ENCODE assay signal across 2 cellular contexts in genomic region chr11:67546852-67547251, GRCh38.
A peak's percentile ranks its signal among the peaks of the same experiment; 100 is the strongest.
TF ChIP-seq lines count a peak whose summit lies in the region.

No MANE protein-coding gene starts in this region.

TF ChIP-seq in HEK293, 187 proteins besides CTCF, POLR2A, EP300 and RAD21:
- TF ChIP-seq ZBTB17 (tag by site-specific recombination; IDR thresholded peaks at IDR 0.05): no peak
- no peak for TF ChIP-seq MZF1 (tag by site-specific recombination; IDR thresholded peaks at IDR 0.05; ENCODE audit: borderline replicate concordance)
- TF ChIP-seq ZNF664 (tag by site-specific recombination; IDR thresholded peaks at IDR 0.05): 0 out of 2 replicates have a peak, but pooled peaks have one; percentile 50

TF ChIP-seq in K562, 482 proteins besides CTCF, POLR2A, EP300 and RAD21:
- TF ChIP-seq ATF3 (IDR thresholded peaks at IDR 0.05): peak; percentile 67
- no peak for TF ChIP-seq ATF3 (CRISPR knock-in tag; conservative IDR thresholded peaks at IDR 0.05)
- no peak for TF ChIP-seq ZNF165 (CRISPR knock-in tag; IDR thresholded peaks at IDR 0.05; ENCODE audit: borderline replicate concordance)
- no peak for TF ChIP-seq NCOA2 (IDR thresholded peaks at IDR 0.05; ENCODE audit: partially characterized antibody in 2 of 2)
- no peak for TF ChIP-seq ZKSCAN8 (CRISPR knock-in tag; IDR thresholded peaks at IDR 0.05)
- peak; percentile 34; the same call in 1 of the 2 replicates for TF ChIP-seq USF1 (CRISPR knock-in tag; IDR thresholded peaks at IDR 0.05)
- TF ChIP-seq ZNF436 (CRISPR knock-in tag; IDR thresholded peaks at IDR 0.05): no peak
- no peak for TF ChIP-seq ZFPM2 (CRISPR knock-in tag; IDR thresholded peaks at IDR 0.05)
- no peak for TF ChIP-seq MYNN (IDR thresholded peaks at IDR 0.05)
- TF ChIP-seq MYNN (CRISPR knock-in tag; IDR thresholded peaks at IDR 0.05): no peak
- TF ChIP-seq NFYB (IDR thresholded peaks at IDR 0.05; ENCODE audit: extremely low read depth, insufficient read length): no peak
- TF ChIP-seq ZNF407 (IDR thresholded peaks at IDR 0.05; ENCODE audit: low read depth): no peak
- TF ChIP-seq L3MBTL2 (IDR thresholded peaks at IDR 0.05): peak; percentile 15; the same call in 1 of the 2 replicates
- TF ChIP-seq ZNF318 (IDR thresholded peaks at IDR 0.05; ENCODE audit: borderline replicate concordance in 1 of 2, low read depth in 1 of 2): no peak
- TF ChIP-seq GATA2 (CRISPR knock-in tag; IDR thresholded peaks at IDR 0.05): no peak
- TF ChIP-seq ZFP36 (IDR thresholded peaks at IDR 0.05; ENCODE audit: low read depth, low read length, partially characterized antibody): no peak
- TF ChIP-seq ETS2 (tag; IDR thresholded peaks at IDR 0.05; ENCODE audit: borderline replicate concordance, poor library complexity, severe bottlenecking): no peak
- no peak for TF ChIP-seq ZBTB17 (CRISPR knock-in tag; IDR thresholded peaks at IDR 0.05)
- TF ChIP-seq ZNF778 (CRISPR knock-in tag; IDR thresholded peaks at IDR 0.05): no peak
- TF ChIP-seq ELK1 (CRISPR knock-in tag; IDR thresholded peaks at IDR 0.05): no peak
- TF ChIP-seq TRIM25 (IDR thresholded peaks at IDR 0.05; ENCODE audit: borderline replicate concordance): no peak
- no peak for TF ChIP-seq NFIC (IDR thresholded peaks at IDR 0.05)
- no peak for TF ChIP-seq FUS (optimal IDR thresholded peaks at IDR 0.05; ENCODE audit: low read depth, low read length)
- 0 out of 2 replicates have a peak, but pooled peaks have one; percentile 26 for TF ChIP-seq JUND (IDR thresholded peaks at IDR 0.05; ENCODE audit: borderline replicate concordance, low read depth, low read length)
- no peak for TF ChIP-seq JUND (tag; IDR thresholded peaks at IDR 0.05; ENCODE audit: borderline replicate concordance, low read depth, low read length)
- no peak for TF ChIP-seq LARP7 (IDR thresholded peaks at IDR 0.05)
